ENCODE assay signal across 1 cellular context in genomic region chr3:96813134-96813819, GRCh38.
TF ChIP-seq lines count a peak whose summit lies in the region.

No MANE protein-coding gene starts in this region.

TF ChIP-seq in WTC11, 78 proteins besides CTCF, POLR2A, EP300 and RAD21 (continued from another document):
- TF ChIP-seq, protein P1, sequence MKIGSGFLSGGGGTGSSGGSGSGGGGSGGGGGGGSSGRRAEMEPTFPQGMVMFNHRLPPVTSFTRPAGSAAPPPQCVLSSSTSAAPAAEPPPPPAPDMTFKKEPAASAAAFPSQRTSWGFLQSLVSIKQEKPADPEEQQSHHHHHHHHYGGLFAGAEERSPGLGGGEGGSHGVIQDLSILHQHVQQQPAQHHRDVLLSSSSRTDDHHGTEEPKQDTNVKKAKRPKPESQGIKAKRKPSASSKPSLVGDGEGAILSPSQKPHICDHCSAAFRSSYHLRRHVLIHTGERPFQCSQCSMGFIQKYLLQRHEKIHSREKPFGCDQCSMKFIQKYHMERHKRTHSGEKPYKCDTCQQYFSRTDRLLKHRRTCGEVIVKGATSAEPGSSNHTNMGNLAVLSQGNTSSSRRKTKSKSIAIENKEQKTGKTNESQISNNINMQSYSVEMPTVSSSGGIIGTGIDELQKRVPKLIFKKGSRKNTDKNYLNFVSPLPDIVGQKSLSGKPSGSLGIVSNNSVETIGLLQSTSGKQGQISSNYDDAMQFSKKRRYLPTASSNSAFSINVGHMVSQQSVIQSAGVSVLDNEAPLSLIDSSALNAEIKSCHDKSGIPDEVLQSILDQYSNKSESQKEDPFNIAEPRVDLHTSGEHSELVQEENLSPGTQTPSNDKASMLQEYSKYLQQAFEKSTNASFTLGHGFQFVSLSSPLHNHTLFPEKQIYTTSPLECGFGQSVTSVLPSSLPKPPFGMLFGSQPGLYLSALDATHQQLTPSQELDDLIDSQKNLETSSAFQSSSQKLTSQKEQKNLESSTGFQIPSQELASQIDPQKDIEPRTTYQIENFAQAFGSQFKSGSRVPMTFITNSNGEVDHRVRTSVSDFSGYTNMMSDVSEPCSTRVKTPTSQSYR (CRISPR knock-in tag; IDR thresholded peaks at IDR 0.05), result no peak
- TF ChIP-seq ZNF263 (CRISPR knock-in tag; IDR thresholded peaks at IDR 0.05; ENCODE audit: low read depth) (no peak), NR3C1 (CRISPR knock-in tag; conservative IDR thresholded peaks at IDR 0.05; ENCODE audit: low read depth) (no peak), TEAD1 (CRISPR knock-in tag; IDR thresholded peaks at IDR 0.05) (peak; percentile 44; the same call in 1 of the 2 replicates), FOXP1 (CRISPR knock-in tag; IDR thresholded peaks at IDR 0.05; ENCODE audit: borderline replicate concordance) (peak; percentile 80), USF1 (CRISPR knock-in tag; IDR thresholded peaks at IDR 0.05) (peak; percentile 53; the same call in 1 of the 2 replicates), SMAD3 (CRISPR knock-in tag; IDR thresholded peaks at IDR 0.05; ENCODE audit: borderline replicate concordance) (0 out of 2 replicates have a peak, but pooled peaks have one; percentile 73), ZNF219 (CRISPR knock-in tag; IDR thresholded peaks at IDR 0.05; ENCODE audit: borderline replicate concordance) (no peak), ZNF138 (CRISPR knock-in tag; conservative IDR thresholded peaks at IDR 0.05) (0 out of 2 replicates have a peak, but pooled peaks have one; percentile 26), ATF3 (CRISPR knock-in tag; conservative IDR thresholded peaks at IDR 0.05) (no peak), ZMAT4 (CRISPR knock-in tag; IDR thresholded peaks at IDR 0.05) (no peak), ATF1 (CRISPR knock-in tag; IDR thresholded peaks at IDR 0.05) (0 out of 2 replicates have a peak, but pooled peaks have one; percentile 50), ZNF425 (CRISPR knock-in tag; conservative IDR thresholded peaks at IDR 0.05) (no peak), EMX1 (CRISPR knock-in tag; IDR thresholded peaks at IDR 0.05) (no peak), E2F1 (CRISPR knock-in tag; IDR thresholded peaks at IDR 0.05) (peak; percentile 71; the same call in 1 of the 2 replicates), ARID4B (CRISPR knock-in tag; IDR thresholded peaks at IDR 0.05; ENCODE audit: borderline replicate concordance) (peak; percentile 44; the same call in 1 of the 2 replicates), ERG (CRISPR knock-in tag; IDR thresholded peaks at IDR 0.05) (no peak), ESRRA (CRISPR knock-in tag; IDR thresholded peaks at IDR 0.05; ENCODE audit: borderline replicate concordance) (no peak), FOXK1 (CRISPR knock-in tag; IDR thresholded peaks at IDR 0.05) (peak; percentile 52), TEAD4 (CRISPR knock-in tag; IDR thresholded peaks at IDR 0.05) (0 out of 2 replicates have a peak, but pooled peaks have one; percentile 40), ZNF416 (CRISPR knock-in tag; IDR thresholded peaks at IDR 0.05) (no peak), IRF1 (CRISPR knock-in tag; IDR thresholded peaks at IDR 0.05) (peak; percentile 78; the same call in 1 of the 2 replicates), CREB1 (CRISPR knock-in tag; IDR thresholded peaks at IDR 0.05) (no peak)
- TF ChIP-seq, protein P2, sequence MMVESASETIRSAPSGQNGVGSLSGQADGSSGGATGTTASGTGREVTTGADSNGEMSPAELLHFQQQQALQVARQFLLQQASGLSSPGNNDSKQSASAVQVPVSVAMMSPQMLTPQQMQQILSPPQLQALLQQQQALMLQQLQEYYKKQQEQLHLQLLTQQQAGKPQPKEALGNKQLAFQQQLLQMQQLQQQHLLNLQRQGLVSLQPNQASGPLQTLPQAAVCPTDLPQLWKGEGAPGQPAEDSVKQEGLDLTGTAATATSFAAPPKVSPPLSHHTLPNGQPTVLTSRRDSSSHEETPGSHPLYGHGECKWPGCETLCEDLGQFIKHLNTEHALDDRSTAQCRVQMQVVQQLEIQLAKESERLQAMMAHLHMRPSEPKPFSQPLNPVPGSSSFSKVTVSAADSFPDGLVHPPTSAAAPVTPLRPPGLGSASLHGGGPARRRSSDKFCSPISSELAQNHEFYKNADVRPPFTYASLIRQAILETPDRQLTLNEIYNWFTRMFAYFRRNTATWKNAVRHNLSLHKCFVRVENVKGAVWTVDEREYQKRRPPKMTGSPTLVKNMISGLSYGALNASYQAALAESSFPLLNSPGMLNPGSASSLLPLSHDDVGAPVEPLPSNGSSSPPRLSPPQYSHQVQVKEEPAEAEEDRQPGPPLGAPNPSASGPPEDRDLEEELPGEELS (CRISPR knock-in tag; IDR thresholded peaks at IDR 0.05), result peak; percentile 59
- TF ChIP-seq, protein P3, sequence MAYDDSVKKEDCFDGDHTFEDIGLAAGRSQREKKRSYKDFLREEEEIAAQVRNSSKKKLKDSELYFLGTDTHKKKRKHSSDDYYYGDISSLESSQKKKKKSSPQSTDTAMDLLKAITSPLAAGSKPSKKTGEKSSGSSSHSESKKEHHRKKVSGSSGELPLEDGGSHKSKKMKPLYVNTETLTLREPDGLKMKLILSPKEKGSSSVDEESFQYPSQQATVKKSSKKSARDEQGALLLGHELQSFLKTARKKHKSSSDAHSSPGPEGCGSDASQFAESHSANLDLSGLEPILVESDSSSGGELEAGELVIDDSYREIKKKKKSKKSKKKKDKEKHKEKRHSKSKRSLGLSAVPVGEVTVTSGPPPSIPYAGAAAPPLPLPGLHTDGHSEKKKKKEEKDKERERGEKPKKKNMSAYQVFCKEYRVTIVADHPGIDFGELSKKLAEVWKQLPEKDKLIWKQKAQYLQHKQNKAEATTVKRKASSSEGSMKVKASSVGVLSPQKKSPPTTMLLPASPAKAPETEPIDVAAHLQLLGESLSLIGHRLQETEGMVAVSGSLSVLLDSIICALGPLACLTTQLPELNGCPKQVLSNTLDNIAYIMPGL (CRISPR knock-in tag; IDR thresholded peaks at IDR 0.05), result 0 out of 2 replicates have a peak, but pooled peaks have one; percentile 56
- TF ChIP-seq, protein P4, sequence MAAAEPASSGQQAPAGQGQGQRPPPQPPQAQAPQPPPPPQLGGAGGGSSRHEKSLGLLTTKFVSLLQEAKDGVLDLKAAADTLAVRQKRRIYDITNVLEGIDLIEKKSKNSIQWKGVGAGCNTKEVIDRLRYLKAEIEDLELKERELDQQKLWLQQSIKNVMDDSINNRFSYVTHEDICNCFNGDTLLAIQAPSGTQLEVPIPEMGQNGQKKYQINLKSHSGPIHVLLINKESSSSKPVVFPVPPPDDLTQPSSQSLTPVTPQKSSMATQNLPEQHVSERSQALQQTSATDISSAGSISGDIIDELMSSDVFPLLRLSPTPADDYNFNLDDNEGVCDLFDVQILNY (CRISPR knock-in tag; IDR thresholded peaks at IDR 0.05), result no peak
- TF ChIP-seq, protein P5, sequence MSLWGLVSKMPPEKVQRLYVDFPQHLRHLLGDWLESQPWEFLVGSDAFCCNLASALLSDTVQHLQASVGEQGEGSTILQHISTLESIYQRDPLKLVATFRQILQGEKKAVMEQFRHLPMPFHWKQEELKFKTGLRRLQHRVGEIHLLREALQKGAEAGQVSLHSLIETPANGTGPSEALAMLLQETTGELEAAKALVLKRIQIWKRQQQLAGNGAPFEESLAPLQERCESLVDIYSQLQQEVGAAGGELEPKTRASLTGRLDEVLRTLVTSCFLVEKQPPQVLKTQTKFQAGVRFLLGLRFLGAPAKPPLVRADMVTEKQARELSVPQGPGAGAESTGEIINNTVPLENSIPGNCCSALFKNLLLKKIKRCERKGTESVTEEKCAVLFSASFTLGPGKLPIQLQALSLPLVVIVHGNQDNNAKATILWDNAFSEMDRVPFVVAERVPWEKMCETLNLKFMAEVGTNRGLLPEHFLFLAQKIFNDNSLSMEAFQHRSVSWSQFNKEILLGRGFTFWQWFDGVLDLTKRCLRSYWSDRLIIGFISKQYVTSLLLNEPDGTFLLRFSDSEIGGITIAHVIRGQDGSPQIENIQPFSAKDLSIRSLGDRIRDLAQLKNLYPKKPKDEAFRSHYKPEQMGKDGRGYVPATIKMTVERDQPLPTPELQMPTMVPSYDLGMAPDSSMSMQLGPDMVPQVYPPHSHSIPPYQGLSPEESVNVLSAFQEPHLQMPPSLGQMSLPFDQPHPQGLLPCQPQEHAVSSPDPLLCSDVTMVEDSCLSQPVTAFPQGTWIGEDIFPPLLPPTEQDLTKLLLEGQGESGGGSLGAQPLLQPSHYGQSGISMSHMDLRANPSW (CRISPR knock-in tag; conservative IDR thresholded peaks at IDR 0.05; ENCODE audit: low read depth), result no peak
- TF ChIP-seq, protein P6, sequence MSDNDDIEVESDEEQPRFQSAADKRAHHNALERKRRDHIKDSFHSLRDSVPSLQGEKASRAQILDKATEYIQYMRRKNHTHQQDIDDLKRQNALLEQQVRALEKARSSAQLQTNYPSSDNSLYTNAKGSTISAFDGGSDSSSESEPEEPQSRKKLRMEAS (CRISPR knock-in tag; IDR thresholded peaks at IDR 0.05), result peak; percentile 77; the same call in 1 of the 2 replicates
